In the genomic region with DNA sequence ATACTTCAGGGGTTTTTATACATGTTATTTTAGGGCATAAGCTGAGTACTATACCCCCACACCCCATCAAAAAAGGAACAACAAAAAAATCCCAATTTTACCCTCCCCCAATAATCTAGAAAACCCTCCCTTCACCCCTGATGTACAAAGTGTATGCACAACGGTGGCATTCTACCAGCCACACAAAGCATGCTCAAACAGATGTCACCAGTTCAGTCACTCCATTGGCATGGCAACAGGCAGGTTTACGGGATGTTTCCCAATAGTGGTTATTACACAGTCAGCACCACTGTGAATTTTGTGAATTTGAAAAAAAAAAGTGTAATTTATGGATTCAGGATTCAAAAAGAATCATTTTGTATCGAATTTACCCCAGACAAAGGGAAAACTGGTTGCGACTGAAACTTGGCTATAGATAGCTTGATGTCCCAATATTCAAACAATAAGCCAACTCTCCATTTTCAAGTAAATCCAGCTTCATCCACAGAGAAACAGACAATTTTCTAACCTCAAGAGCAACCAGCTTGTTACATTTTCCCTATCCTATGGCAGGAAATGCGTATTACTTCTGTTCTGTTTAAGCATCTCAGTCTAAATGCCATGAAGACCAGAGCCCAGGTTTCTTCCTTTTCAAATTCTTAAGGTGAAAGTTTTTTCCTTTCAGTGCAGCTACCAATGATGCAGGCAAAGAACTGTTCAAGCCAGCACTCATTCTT, we compare ENCODE assay signal across 1 cellular context.
TF ChIP-seq lines count a peak whose summit lies in the region.

No MANE protein-coding gene starts in this region.

TF ChIP-seq in K562, 482 proteins besides CTCF, POLR2A, EP300 and RAD21 (continued from another document):
- TF ChIP-seq, protein P1, sequence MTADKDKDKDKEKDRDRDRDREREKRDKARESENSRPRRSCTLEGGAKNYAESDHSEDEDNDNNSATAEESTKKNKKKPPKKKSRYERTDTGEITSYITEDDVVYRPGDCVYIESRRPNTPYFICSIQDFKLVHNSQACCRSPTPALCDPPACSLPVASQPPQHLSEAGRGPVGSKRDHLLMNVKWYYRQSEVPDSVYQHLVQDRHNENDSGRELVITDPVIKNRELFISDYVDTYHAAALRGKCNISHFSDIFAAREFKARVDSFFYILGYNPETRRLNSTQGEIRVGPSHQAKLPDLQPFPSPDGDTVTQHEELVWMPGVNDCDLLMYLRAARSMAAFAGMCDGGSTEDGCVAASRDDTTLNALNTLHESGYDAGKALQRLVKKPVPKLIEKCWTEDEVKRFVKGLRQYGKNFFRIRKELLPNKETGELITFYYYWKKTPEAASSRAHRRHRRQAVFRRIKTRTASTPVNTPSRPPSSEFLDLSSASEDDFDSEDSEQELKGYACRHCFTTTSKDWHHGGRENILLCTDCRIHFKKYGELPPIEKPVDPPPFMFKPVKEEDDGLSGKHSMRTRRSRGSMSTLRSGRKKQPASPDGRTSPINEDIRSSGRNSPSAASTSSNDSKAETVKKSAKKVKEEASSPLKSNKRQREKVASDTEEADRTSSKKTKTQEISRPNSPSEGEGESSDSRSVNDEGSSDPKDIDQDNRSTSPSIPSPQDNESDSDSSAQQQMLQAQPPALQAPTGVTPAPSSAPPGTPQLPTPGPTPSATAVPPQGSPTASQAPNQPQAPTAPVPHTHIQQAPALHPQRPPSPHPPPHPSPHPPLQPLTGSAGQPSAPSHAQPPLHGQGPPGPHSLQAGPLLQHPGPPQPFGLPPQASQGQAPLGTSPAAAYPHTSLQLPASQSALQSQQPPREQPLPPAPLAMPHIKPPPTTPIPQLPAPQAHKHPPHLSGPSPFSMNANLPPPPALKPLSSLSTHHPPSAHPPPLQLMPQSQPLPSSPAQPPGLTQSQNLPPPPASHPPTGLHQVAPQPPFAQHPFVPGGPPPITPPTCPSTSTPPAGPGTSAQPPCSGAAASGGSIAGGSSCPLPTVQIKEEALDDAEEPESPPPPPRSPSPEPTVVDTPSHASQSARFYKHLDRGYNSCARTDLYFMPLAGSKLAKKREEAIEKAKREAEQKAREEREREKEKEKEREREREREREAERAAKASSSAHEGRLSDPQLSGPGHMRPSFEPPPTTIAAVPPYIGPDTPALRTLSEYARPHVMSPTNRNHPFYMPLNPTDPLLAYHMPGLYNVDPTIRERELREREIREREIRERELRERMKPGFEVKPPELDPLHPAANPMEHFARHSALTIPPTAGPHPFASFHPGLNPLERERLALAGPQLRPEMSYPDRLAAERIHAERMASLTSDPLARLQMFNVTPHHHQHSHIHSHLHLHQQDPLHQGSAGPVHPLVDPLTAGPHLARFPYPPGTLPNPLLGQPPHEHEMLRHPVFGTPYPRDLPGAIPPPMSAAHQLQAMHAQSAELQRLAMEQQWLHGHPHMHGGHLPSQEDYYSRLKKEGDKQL (CRISPR knock-in tag; IDR thresholded peaks at IDR 0.05; ENCODE audit: borderline replicate concordance): no peak
- TF ChIP-seq TARDBP (IDR thresholded peaks at IDR 0.05) (no peak), POLR2AphosphoS2 (IDR thresholded peaks at IDR 0.05; ENCODE audit: low read length) (peak; percentile 54; the same call in 1 of the 2 replicates), GATAD2A (IDR thresholded peaks at IDR 0.05) (no peak), HDAC1 (IDR thresholded peaks at IDR 0.05) (no peak), RBM22 (IDR thresholded peaks at IDR 0.05; ENCODE audit: low read depth, low read length, poor library complexity, severe bottlenecking) (peak; percentile 41), SMARCA5 (IDR thresholded peaks at IDR 0.05) (no peak), RUNX1 (IDR thresholded peaks at IDR 0.05; ENCODE audit: low read depth) (no peak), ZNF707 (CRISPR knock-in tag; conservative IDR thresholded peaks at IDR 0.05) (no peak), NCOA4 (IDR thresholded peaks at IDR 0.05; ENCODE audit: partially characterized antibody) (no peak), ZNF124 (CRISPR knock-in tag; IDR thresholded peaks at IDR 0.05) (no peak), ZNF507 (tag; conservative IDR thresholded peaks at IDR 0.05) (no peak), CEBPB (tag; IDR thresholded peaks at IDR 0.05) (0 out of 2 replicates have a peak, but pooled peaks have one; percentile 25), ZNF41 (CRISPR knock-in tag; conservative IDR thresholded peaks at IDR 0.05) (no peak), FOXA1 (IDR thresholded peaks at IDR 0.05; ENCODE audit: borderline replicate concordance) (no peak)
- TF ChIP-seq, protein P2, sequence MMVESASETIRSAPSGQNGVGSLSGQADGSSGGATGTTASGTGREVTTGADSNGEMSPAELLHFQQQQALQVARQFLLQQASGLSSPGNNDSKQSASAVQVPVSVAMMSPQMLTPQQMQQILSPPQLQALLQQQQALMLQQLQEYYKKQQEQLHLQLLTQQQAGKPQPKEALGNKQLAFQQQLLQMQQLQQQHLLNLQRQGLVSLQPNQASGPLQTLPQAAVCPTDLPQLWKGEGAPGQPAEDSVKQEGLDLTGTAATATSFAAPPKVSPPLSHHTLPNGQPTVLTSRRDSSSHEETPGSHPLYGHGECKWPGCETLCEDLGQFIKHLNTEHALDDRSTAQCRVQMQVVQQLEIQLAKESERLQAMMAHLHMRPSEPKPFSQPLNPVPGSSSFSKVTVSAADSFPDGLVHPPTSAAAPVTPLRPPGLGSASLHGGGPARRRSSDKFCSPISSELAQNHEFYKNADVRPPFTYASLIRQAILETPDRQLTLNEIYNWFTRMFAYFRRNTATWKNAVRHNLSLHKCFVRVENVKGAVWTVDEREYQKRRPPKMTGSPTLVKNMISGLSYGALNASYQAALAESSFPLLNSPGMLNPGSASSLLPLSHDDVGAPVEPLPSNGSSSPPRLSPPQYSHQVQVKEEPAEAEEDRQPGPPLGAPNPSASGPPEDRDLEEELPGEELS (CRISPR knock-in tag; IDR thresholded peaks at IDR 0.05; ENCODE audit: borderline replicate concordance): no peak
- TF ChIP-seq, protein P3, sequence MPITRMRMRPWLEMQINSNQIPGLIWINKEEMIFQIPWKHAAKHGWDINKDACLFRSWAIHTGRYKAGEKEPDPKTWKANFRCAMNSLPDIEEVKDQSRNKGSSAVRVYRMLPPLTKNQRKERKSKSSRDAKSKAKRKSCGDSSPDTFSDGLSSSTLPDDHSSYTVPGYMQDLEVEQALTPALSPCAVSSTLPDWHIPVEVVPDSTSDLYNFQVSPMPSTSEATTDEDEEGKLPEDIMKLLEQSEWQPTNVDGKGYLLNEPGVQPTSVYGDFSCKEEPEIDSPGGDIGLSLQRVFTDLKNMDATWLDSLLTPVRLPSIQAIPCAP (CRISPR knock-in tag; IDR thresholded peaks at IDR 0.05; ENCODE audit: borderline replicate concordance): no peak
